ENCODE assay signal across 22 cellular contexts in the genomic region with DNA sequence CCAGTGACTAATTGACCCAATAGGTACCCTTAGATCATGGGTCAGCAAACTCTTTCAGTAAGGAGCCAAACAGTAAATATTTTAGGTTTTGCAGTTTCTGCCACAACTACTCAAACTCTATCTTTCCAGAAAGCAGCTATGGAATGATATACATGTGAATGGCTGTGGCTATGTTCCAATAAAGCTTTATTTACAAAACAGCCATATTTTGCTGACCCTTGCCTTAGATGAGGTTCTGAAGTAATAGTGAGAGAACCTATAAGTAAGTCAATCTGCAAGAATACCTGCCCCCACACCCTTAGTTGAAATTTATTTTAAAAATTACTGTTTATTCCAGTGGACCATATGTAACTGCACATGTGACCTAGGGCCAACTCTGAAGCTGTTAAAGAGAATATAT.
DNase-seq lines count a peak whose midpoint lies in the region; ATAC-seq, FAIRE-seq and TF ChIP-seq lines count a peak whose summit lies in the region.
"Had no signal": no experiment of that assay in that cellular context is flagged by ENCODE, and none has a peak within 500 bp of the region (broad histone marks: within the 10 kb centered on the region; RNA-seq: fewer than 3 reads in every experiment).

No MANE protein-coding gene starts in this region.

- H3K4me1 ChIP-seq in mesenchymal stem cell (ENCODE audit: control insufficient read depth, insufficient read depth, low read depth, low read length) = peaks cover 5% of the 10 kb centered on the region
- H3K4me1 ChIP-seq: BE2C had no signal

- FAIRE-seq in RCC 7860 (lab: Jason Lieb, UNC) (peak; percentile 30), H54 (lab: Jason Lieb, UNC) (no peak)

- no peak overlapping the region for H2BK12ac ChIP-seq in mesenchymal stem cell (ENCODE audit: low read length in 2 of 2)

- no peak overlapping the region for H3K23ac ChIP-seq in mesenchymal stem cell (ENCODE audit: low read length in 2 of 2)

- H4K91ac ChIP-seq in mesenchymal stem cell (ENCODE audit: low read length) = no peak overlapping the region

- TF ChIP-seq CTCF in lower leg skin (IDR thresholded peaks at IDR 0.05) = no peak

- H3K27ac ChIP-seq in mesenchymal stem cell (ENCODE audit: low read length, poor library complexity, severe bottlenecking) = peak overlapping the region; percentile 97

- no peak overlapping the region for H3K4me3 ChIP-seq in mesenchymal stem cell (ENCODE audit: insufficient read depth in 1 of 2, low read depth in 1 of 2, low read length in 2 of 2)
- no peak overlapping the region for H3K4me3 ChIP-seq in lower leg skin (ENCODE audit: low read depth, poor library complexity, severe bottlenecking)
- H3K4me3 ChIP-seq: MG63 had no signal

- H4K8ac ChIP-seq in mesenchymal stem cell (ENCODE audit: low read length) = no peak overlapping the region

- peaks cover 9% of the 10 kb centered on the region for H3K79me1 ChIP-seq in mesenchymal stem cell (replicated peaks; ENCODE audit: low read length, poor library complexity, severe bottlenecking)

- DNase-seq in EL (peak; percentile 23), RCC 7860 (ENCODE audit: low spot score) (no peak), mesenchymal stem cell (no peak), lower leg skin (ENCODE audit: low spot score in 2 of 2) (no peak), H54 (ENCODE audit: insufficient read length, low spot score) (no peak)
- DNase-seq: BE2C; CD4-positive, CD25-positive, alpha-beta regulatory T cell; COR-L47; GF-D8; Karpas-422; MG63; NCI-H1048; NCI-H146; NCI-H2081; NCI-H2171 treated with DMSO at 0.1 percent for 48 hours; NCI-H446; NCI-H526 treated with DMSO at 0.1 percent for 48 hours; NK-92 treated with Interleukin-12 subunit alpha and Interleukin-12 subunit beta, amount 100 ng/mL, for 24 hours; Right ventricle myocardium superior; T-helper 1 cell had no signal

- H2BK15ac ChIP-seq in mesenchymal stem cell (ENCODE audit: low read depth, poor library complexity, severe bottlenecking) = no peak overlapping the region

- H2BK5ac ChIP-seq in mesenchymal stem cell (ENCODE audit: low read depth, low read length, poor library complexity, severe bottlenecking) = no peak overlapping the region

- no peak overlapping the region for H2BK120ac ChIP-seq in mesenchymal stem cell (ENCODE audit: low read depth, low read length)

- H3K9me3 ChIP-seq in mesenchymal stem cell (ENCODE audit: control insufficient read depth, low read length) = no peaks in the 10 kb centered on the region
- H3K9me3 ChIP-seq: BE2C, MG63 had no signal

- no peaks in the 10 kb centered on the region for H3K27me3 ChIP-seq in mesenchymal stem cell (ENCODE audit: control insufficient read depth in 1 of 2, insufficient read depth in 1 of 2, low read length in 2 of 2)
- H3K27me3 ChIP-seq: BE2C, MG63 had no signal

- no peak overlapping the region for H3K4me2 ChIP-seq in mesenchymal stem cell (ENCODE audit: low read length, poor library complexity, severe bottlenecking)

- H3K36me3 ChIP-seq in mesenchymal stem cell (ENCODE audit: control insufficient read depth in 1 of 2, insufficient read depth in 2 of 2, low read depth in 1 of 2, low read length in 2 of 2) = no peaks in the 10 kb centered on the region
- H3K36me3 ChIP-seq: BE2C, MG63 had no signal

- H2AFZ ChIP-seq in mesenchymal stem cell (ENCODE audit: low read depth, low read length) = no peak overlapping the region

- no peak overlapping the region for H3K9ac ChIP-seq in mesenchymal stem cell (ENCODE audit: low read length)

- no peak overlapping the region for H3K14ac ChIP-seq in mesenchymal stem cell (ENCODE audit: low read length in 2 of 2)

- ATAC-seq in HG02678 (IDR thresholded peaks at IDR 0.05; ENCODE audit: unreplicated experiment) = no peak
- no peak for ATAC-seq in GM19324 (IDR thresholded peaks at IDR 0.05; ENCODE audit: low FRiP score, unreplicated experiment)

- no peak overlapping the region for H3K4ac ChIP-seq in mesenchymal stem cell (ENCODE audit: low read depth in 1 of 2, low read length in 2 of 2)

- intact Hi-C loops in lower leg skin (cut with DNase I; ENCODE audit: low total_unique reads) = no loop called here

- TF ChIP-seq POLR2A in lower leg skin (IDR thresholded peaks at IDR 0.05) (no peak), H54 (IDR thresholded peaks at IDR 0.05; ENCODE audit: low read depth, low read length) (no peak)

- no peak overlapping the region for H3K18ac ChIP-seq in mesenchymal stem cell (ENCODE audit: low read depth in 1 of 2, low read length in 2 of 2)

- peak overlapping the region; percentile 72 for H2AK5ac ChIP-seq in mesenchymal stem cell (ENCODE audit: low read length, severe bottlenecking)
